15 cellular contexts compared by ENCODE assay signal in the genomic region with DNA sequence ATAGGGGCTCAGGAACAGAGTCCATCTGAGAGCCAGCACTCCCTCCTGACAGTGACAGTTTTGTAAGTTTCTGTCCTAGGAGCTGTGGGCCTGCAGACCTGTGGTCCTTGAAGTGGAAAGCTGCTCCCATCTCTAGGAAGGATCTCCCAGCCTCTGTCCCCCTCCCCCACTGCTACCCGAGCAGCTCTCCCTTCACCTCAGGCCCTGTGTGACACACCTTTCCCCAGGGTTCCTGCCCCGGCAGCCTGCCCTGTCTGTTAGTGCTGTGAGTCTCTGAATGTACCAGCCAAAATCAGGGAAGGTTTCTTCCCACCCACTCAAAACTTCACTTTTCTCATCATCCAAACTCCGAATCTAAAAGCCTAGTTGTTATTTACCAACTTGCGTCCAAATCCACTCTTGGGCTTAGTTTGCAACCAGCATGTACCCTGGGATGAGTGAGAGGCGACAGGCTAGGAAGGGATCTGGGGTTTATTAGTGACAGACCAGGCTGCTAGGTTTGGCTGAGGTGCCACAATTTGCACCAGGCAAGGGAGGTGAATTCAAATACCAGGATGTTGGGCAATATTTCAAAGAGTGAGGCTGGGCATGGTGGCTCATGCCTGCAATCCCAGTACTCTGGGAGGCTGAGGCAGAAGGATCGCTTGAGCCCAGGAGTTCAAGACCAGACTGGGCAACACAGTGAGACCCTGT. TPM values are rescaled to one million over a fixed set of nuclear protein-coding genes. Genes with fewer than 3 reads are reported as not detected.
DNase-seq lines count a peak whose midpoint lies in the region; ATAC-seq and TF ChIP-seq lines count a peak whose summit lies in the region.
"Had no signal": no experiment of that assay in that cellular context is flagged by ENCODE, and none has a peak within 500 bp of the region (broad histone marks: within the 10 kb centered on the region; RNA-seq: fewer than 3 reads in every experiment).

No MANE protein-coding gene starts in this region.

- no peaks in the 10 kb centered on the region for H3K36me3 ChIP-seq in left ventricle myocardium inferior
- no peaks in the 10 kb centered on the region for H3K36me3 ChIP-seq in MG63

- no peaks in the 10 kb centered on the region for H3K27me3 Mint-ChIP-seq in activated naive CD4-positive, alpha-beta T cell treated with anti-CD3 and anti-CD28 coated beads, Interleukin-2, amount 50 U/mL, for 24 hours
- H3K27me3 Mint-ChIP-seq in activated naive CD4-positive, alpha-beta T cell treated with anti-CD3 and anti-CD28 coated beads, Interleukin-2, amount 10 ng/mL, durations not matched to agents 7 days and 5 days: no peaks in the 10 kb centered on the region
- no peaks in the 10 kb centered on the region for H3K27me3 Mint-ChIP-seq in activated CD8-positive, alpha-beta T cell treated with anti-CD3 and anti-CD28 coated beads for 36 hours
- H3K27me3 Mint-ChIP-seq in stimulated activated memory B cell treated with anti-CD40 and anti-IgM and Interleukin-4, amounts not matched to agents 10 μg/mL and 1 μg/mL and 100 μg/mL, for 72 hours: no peaks in the 10 kb centered on the region

- peaks cover 54% of the 10 kb centered on the region for H3K4me1 Mint-ChIP-seq in activated naive CD4-positive, alpha-beta T cell treated with anti-CD3 and anti-CD28 coated beads, Interleukin-2, amount 50 U/mL, for 24 hours
- peaks cover 53% of the 10 kb centered on the region for H3K4me1 Mint-ChIP-seq in activated naive CD4-positive, alpha-beta T cell treated with anti-CD3 and anti-CD28 coated beads, Interleukin-2, amount 10 ng/mL, durations not matched to agents 7 days and 5 days
- peaks cover 35% of the 10 kb centered on the region for H3K4me1 Mint-ChIP-seq in activated CD8-positive, alpha-beta T cell treated with anti-CD3 and anti-CD28 coated beads for 36 hours (ENCODE audit: low read depth)
- H3K4me1 Mint-ChIP-seq in stimulated activated memory B cell treated with anti-CD40 and anti-IgM and Interleukin-4, amounts not matched to agents 10 μg/mL and 1 μg/mL and 100 μg/mL, for 72 hours: peaks cover 13% of the 10 kb centered on the region

- intact Hi-C loops in activated CD8-positive, alpha-beta T cell treated with anti-CD3 and anti-CD28 coated beads for 36 hours (cut with micrococcal nuclease): no loop called here
- intact Hi-C loops in left ventricle myocardium inferior (cut with micrococcal nuclease): no loop called here

- H3K27me3 ChIP-seq in left ventricle myocardium inferior (ENCODE audit: low read depth) (no peaks in the 10 kb centered on the region), MG63 (no peaks in the 10 kb centered on the region)

- no peak for DNase-seq in activated naive CD4-positive, alpha-beta T cell treated with anti-CD3 and anti-CD28 coated beads, Interleukin-2, amount 10 ng/mL, durations not matched to agents 7 days and 5 days
- DNase-seq in activated CD8-positive, alpha-beta T cell treated with anti-CD3 and anti-CD28 coated beads for 36 hours: no peak
- DNase-seq in left ventricle myocardium inferior (no peak), MG63 (no peak), activated gamma-delta T cell treated with Interleukin-2 at 50 U/mL for 16 hours (no peak)
- DNase-seq in activated effector memory CD4-positive, alpha-beta T cell treated with Interleukin-2 at 50 U/mL for 16 hours: no peak
- DNase-seq: cerebellar nuclear complex, EL, H9, NCI-H1436, NCI-H524 treated with DMSO at 0.1 percent for 48 hours, nucleus accumbens had no signal

- POLR2A ChIA-PET in activated CD8-positive, alpha-beta T cell treated with anti-CD3 and anti-CD28 coated beads for 36 hours (lab: Charles Lee): interaction anchor here (1.0 to 1.3 kb wide), 3 partner anchors 9 to 128 kb away, joined by 4 read pairs; no protein-coding TSS in a partner anchor

- H3K4me1 ChIP-seq in left ventricle myocardium inferior: peaks cover 96% of the 10 kb centered on the region

- peak overlapping the region; percentile 42 for H3K4me3 Mint-ChIP-seq in activated naive CD4-positive, alpha-beta T cell treated with anti-CD3 and anti-CD28 coated beads, Interleukin-2, amount 50 U/mL, for 24 hours
- H3K4me3 Mint-ChIP-seq in activated naive CD4-positive, alpha-beta T cell treated with anti-CD3 and anti-CD28 coated beads, Interleukin-2, amount 10 ng/mL, durations not matched to agents 7 days and 5 days: no peak overlapping the region
- no peak overlapping the region for H3K4me3 Mint-ChIP-seq in activated CD8-positive, alpha-beta T cell treated with anti-CD3 and anti-CD28 coated beads for 36 hours
- no peak overlapping the region for H3K4me3 Mint-ChIP-seq in stimulated activated memory B cell treated with anti-CD40 and anti-IgM and Interleukin-4, amounts not matched to agents 10 μg/mL and 1 μg/mL and 100 μg/mL, for 72 hours
- H3K4me3 Mint-ChIP-seq: H9 had no signal

- H3K9me3 Mint-ChIP-seq in activated naive CD4-positive, alpha-beta T cell treated with anti-CD3 and anti-CD28 coated beads, Interleukin-2, amount 50 U/mL, for 24 hours: no peaks in the 10 kb centered on the region
- no peaks in the 10 kb centered on the region for H3K9me3 Mint-ChIP-seq in activated naive CD4-positive, alpha-beta T cell treated with anti-CD3 and anti-CD28 coated beads, Interleukin-2, amount 10 ng/mL, durations not matched to agents 7 days and 5 days
- no peaks in the 10 kb centered on the region for H3K9me3 Mint-ChIP-seq in activated CD8-positive, alpha-beta T cell treated with anti-CD3 and anti-CD28 coated beads for 36 hours
- H3K9me3 Mint-ChIP-seq in stimulated activated memory B cell treated with anti-CD40 and anti-IgM and Interleukin-4, amounts not matched to agents 10 μg/mL and 1 μg/mL and 100 μg/mL, for 72 hours: no peaks in the 10 kb centered on the region
- H3K9me3 Mint-ChIP-seq: H9 had no signal

- no peaks in the 10 kb centered on the region for H3K36me3 Mint-ChIP-seq in activated naive CD4-positive, alpha-beta T cell treated with anti-CD3 and anti-CD28 coated beads, Interleukin-2, amount 50 U/mL, for 24 hours
- H3K36me3 Mint-ChIP-seq in activated naive CD4-positive, alpha-beta T cell treated with anti-CD3 and anti-CD28 coated beads, Interleukin-2, amount 10 ng/mL, durations not matched to agents 7 days and 5 days: no peaks in the 10 kb centered on the region
- H3K36me3 Mint-ChIP-seq in activated CD8-positive, alpha-beta T cell treated with anti-CD3 and anti-CD28 coated beads for 36 hours (ENCODE audit: low read depth): no peaks in the 10 kb centered on the region
- no peaks in the 10 kb centered on the region for H3K36me3 Mint-ChIP-seq in stimulated activated memory B cell treated with anti-CD40 and anti-IgM and Interleukin-4, amounts not matched to agents 10 μg/mL and 1 μg/mL and 100 μg/mL, for 72 hours

- H3K9me3 ChIP-seq in left ventricle myocardium inferior (replicated peaks) (no peaks in the 10 kb centered on the region), MG63 (no peaks in the 10 kb centered on the region)

- no peak for TF ChIP-seq CTCF in activated CD8-positive, alpha-beta T cell treated with anti-CD3 and anti-CD28 coated beads for 36 hours (IDR thresholded peaks at IDR 0.05)
- TF ChIP-seq CTCF in left ventricle myocardium inferior (IDR thresholded peaks at IDR 0.05; ENCODE audit: borderline replicate concordance): no peak

- H3K27ac ChIP-seq in left ventricle myocardium inferior (replicated peaks): peak overlapping the region; percentile 92

- ATAC-seq in activated CD8-positive, alpha-beta T cell treated with anti-CD3 and anti-CD28 coated beads for 36 hours: no peak
- no peak for ATAC-seq in stimulated activated memory B cell treated with anti-CD40 and anti-IgM and Interleukin-4, amounts not matched to agents 10 μg/mL and 1 μg/mL and 100 μg/mL, for 72 hours

- peak overlapping the region; percentile 74 for H3K27ac Mint-ChIP-seq in activated naive CD4-positive, alpha-beta T cell treated with anti-CD3 and anti-CD28 coated beads, Interleukin-2, amount 50 U/mL, for 24 hours
- H3K27ac Mint-ChIP-seq in activated naive CD4-positive, alpha-beta T cell treated with anti-CD3 and anti-CD28 coated beads, Interleukin-2, amount 10 ng/mL, durations not matched to agents 7 days and 5 days: no peak overlapping the region
- peak overlapping the region; percentile 56 for H3K27ac Mint-ChIP-seq in activated CD8-positive, alpha-beta T cell treated with anti-CD3 and anti-CD28 coated beads for 36 hours
- peak overlapping the region; percentile 50 for H3K27ac Mint-ChIP-seq in stimulated activated memory B cell treated with anti-CD40 and anti-IgM and Interleukin-4, amounts not matched to agents 10 μg/mL and 1 μg/mL and 100 μg/mL, for 72 hours
- H3K27ac Mint-ChIP-seq: H9 had no signal

- CTCF ChIA-PET in activated naive CD4-positive, alpha-beta T cell treated with anti-CD3 and anti-CD28 coated beads, Interleukin-2, amount 10 ng/mL, durations not matched to agents 7 days and 5 days (lab: Charles Lee): interaction anchor here (0.8 to 3.0 kb wide), 4 partner anchors 9 to 191 kb away, joined by 3 to 12 read pairs (median 4); partner anchors contain the start of gene WNK1
- CTCF ChIA-PET in activated CD8-positive, alpha-beta T cell treated with anti-CD3 and anti-CD28 coated beads for 36 hours (lab: Charles Lee): interaction anchor here (0.8 to 1.7 kb wide), 10 partner anchors 8 to 135 kb away, joined by 3 to 7 read pairs (median 4); no protein-coding TSS in a partner anchor

- H3K4me3 ChIP-seq in left ventricle myocardium inferior: no peak overlapping the region
- no peak overlapping the region for H3K4me3 ChIP-seq in MG63

RNA-seq across cellular contexts. Expression of gene NINJ2, which starts 39.9 kb away (rescaled TPM):
- 1 to 10 TPM; 2.2 to 2.5 TPM for total RNA-seq in activated CD8-positive, alpha-beta T cell treated with anti-CD3 and anti-CD28 coated beads for 36 hours
- 4.6 TPM for total RNA-seq in left ventricle myocardium inferior
- 3.1 TPM in 1 of 2 replicates, not detected in the other for total RNA-seq in MG63 (2014; rRNA removed; shearing (Covaris generic); ENCODE audit: low replicate concordance)
- total RNA-seq: kidney epithelial cell had no signal
